33 cellular contexts compared by ENCODE assay signal in the genomic region with DNA sequence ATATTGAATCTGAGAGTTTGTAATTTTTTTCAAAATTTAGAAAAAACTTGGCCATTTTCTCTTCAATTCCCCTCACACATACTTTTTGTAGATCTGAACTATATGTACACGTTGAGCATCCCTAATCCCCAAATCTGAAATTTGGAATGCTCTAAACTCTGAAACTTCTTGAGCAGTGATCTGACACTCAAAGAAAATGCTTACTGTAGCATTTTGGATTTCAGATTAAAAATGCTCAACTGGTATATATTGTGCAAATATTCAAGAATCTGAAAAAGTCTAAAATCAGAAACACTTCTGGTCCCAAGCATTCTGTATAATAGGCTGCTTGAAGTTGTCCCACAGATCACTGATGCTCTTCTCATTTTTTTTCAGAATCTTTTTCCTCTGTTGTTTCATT.
"Had no signal": no experiment of that assay in that cellular context is flagged by ENCODE, and none has a peak within 500 bp of the region (broad histone marks: within the 10 kb centered on the region; RNA-seq: fewer than 3 reads in every experiment).

No MANE protein-coding gene starts in this region.

- H3K9me3 ChIP-seq: adrenal gland, body of pancreas had no signal

- ATAC-seq: activated naive CD4-positive, alpha-beta T cell treated with anti-CD3 and anti-CD28 coated beads, Interleukin-2, amount 50 U/mL, for 72 hours; activated naive CD8-positive, alpha-beta T cell treated with anti-CD3 and anti-CD28 coated beads, Interleukin-2, amount 50 U/mL, for 24 hours; activated T-cell treated with anti-CD3 and anti-CD28 coated beads, Interleukin-2, amount 50 U/mL, for 4 hours; activated T-cell treated with anti-CD3 and anti-CD28 coated beads, Interleukin-2, amount 50 U/mL, for 72 hours; activated T-helper 17 cell treated with anti-CD3 and anti-CD28 coated beads, Interleukin-2, amount 50 U/mL, for 72 hours; body of pancreas had no signal

- H3K4me3 ChIP-seq: adrenal gland, ascending aorta, body of pancreas, breast epithelium, cardiac muscle cell had no signal

- H3K27ac ChIP-seq: adrenal gland, ascending aorta, body of pancreas, brain microvascular endothelial cell, breast epithelium, cardiac muscle cell had no signal

- H3K4me1 ChIP-seq: adrenal gland, ascending aorta, body of pancreas, breast epithelium had no signal

- DNase-seq: activated effector memory CD4-positive, alpha-beta T cell treated with anti-CD3 and anti-CD28 coated beads, Interleukin-2, amount 50 U/mL, for 16 hours; activated effector memory CD4-positive, alpha-beta T cell treated with Interleukin-2 at 50 U/mL for 16 hours; activated gamma-delta T cell; activated gamma-delta T cell treated with Interleukin-2 at 50 U/mL for 16 hours; activated naive CD4-positive, alpha-beta T cell; activated naive CD4-positive, alpha-beta T cell treated with anti-CD3 and anti-CD28 coated beads for 36 hours; activated naive CD4-positive, alpha-beta T cell treated with anti-CD3 and anti-CD28 coated beads, Interleukin-2, amount 10 ng/mL, durations not matched to agents 7 days and 5 days; activated naive CD4-positive, alpha-beta T cell treated with anti-CD3 and anti-CD28 coated beads, Interleukin-2, amount 50 U/mL, for 16 hours; activated naive CD4-positive, alpha-beta T cell treated with Interleukin-2 at 50 U/mL for 16 hours; activated naive CD8-positive, alpha-beta T cell treated with anti-CD3 and anti-CD28 coated beads for 36 hours; activated naive CD8-positive, alpha-beta T cell treated with anti-CD3 and anti-CD28 coated beads, Interleukin-2, amount 10 ng/mL, durations not matched to agents 7 days and 5 days; activated naive CD8-positive, alpha-beta T cell treated with anti-CD3 and anti-CD28 coated beads, Interleukin-2, amount 50 U/mL, for 24 hours; activated T-cell treated with anti-CD3 and anti-CD28 coated beads, Interleukin-2, amount 50 U/mL, for 24 hours; activated T-cell treated with anti-CD3 and anti-CD28 coated beads, Interleukin-2, amount 50 U/mL, for 4 hours; activated T-cell treated with anti-CD3 and anti-CD28 coated beads, Interleukin-2, amount 50 U/mL, for 48 hours; activated T-cell treated with anti-CD3 and anti-CD28 coated beads, Interleukin-2, amount 50 U/mL, for 72 hours; adrenal gland; amniotic stem cell; amygdala; anterior cingulate cortex; aorta; body of pancreas; brain microvascular endothelial cell; caudate nucleus; central memory CD4-positive, alpha-beta T cell; cerebellar nuclear complex had no signal

- H3K27me3 ChIP-seq: adrenal gland, ascending aorta, body of pancreas, brain microvascular endothelial cell, breast epithelium, cardiac muscle cell had no signal

- FAIRE-seq: astrocyte, bronchial epithelial cell had no signal

- H3K36me3 ChIP-seq: adrenal gland, brain microvascular endothelial cell, breast epithelium, cardiac muscle cell had no signal
